Comparison of ENCODE assay signal across 36 cellular contexts in the genomic region with DNA sequence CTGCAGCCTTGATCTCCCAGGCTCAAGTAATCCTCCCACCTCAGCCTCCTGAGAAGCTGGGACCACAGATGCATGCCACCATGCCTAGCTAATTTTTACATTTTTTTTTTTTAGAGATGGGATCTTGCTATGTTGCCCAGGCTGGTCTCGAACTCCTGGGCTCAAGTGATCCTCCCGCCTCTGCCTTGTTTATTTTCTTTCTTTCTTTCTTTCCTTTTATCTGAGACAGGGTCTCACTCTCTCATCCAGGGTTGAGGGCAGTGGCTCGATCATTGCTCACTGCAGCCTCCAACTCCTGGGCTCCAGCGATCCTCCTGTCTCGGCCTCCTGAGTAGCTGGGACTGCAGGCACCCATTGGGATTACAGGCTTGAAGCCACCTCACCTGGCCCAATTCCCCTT. TPM values are rescaled to one million over a fixed set of nuclear protein-coding genes. Genes with fewer than 3 reads are reported as not detected.
"Had no signal": no experiment of that assay in that cellular context is flagged by ENCODE, and none has a peak within 500 bp of the region (broad histone marks: within the 10 kb centered on the region; RNA-seq: fewer than 3 reads in every experiment).

No MANE protein-coding gene starts in this region.

- H3K27me3 Mint-ChIP-seq: activated CD4-positive, alpha-beta memory T cell treated with anti-CD3 and anti-CD28 coated beads for 36 hours; activated CD4-positive, alpha-beta T cell treated with anti-CD3 and anti-CD28 coated beads for 36 hours; activated naive CD4-positive, alpha-beta T cell treated with anti-CD3 and anti-CD28 coated beads, Interleukin-2, amount 50 U/mL, for 24 hours; activated naive CD8-positive, alpha-beta T cell treated with anti-CD3 and anti-CD28 coated beads for 36 hours; activated naive CD8-positive, alpha-beta T cell treated with anti-CD3 and anti-CD28 coated beads, Interleukin-2, amount 50 U/mL, for 24 hours; T-helper 17 cell had no signal

- H3K4me1 Mint-ChIP-seq: endodermal cell had no signal

- H3K4me3 ChIP-seq: adrenal gland, body of pancreas, coronary artery, dorsolateral prefrontal cortex had no signal

- ATAC-seq: activated CD4-positive, alpha-beta T cell treated with anti-CD3 and anti-CD28 coated beads for 36 hours; activated CD8-positive, alpha-beta memory T cell treated with anti-CD3 and anti-CD28 coated beads, Interleukin-2, amount 10 ng/mL, durations not matched to agents 7 days and 5 days; activated CD8-positive, alpha-beta T cell treated with anti-CD3 and anti-CD28 coated beads, Interleukin-2, amount 10 ng/mL, durations not matched to agents 7 days and 5 days; activated naive CD8-positive, alpha-beta T cell treated with anti-CD3 and anti-CD28 coated beads, Interleukin-2, amount 50 U/mL, for 24 hours; body of pancreas; esophagus mucosa; T-helper 17 cell had no signal

- H3K27ac ChIP-seq: adrenal gland, body of pancreas, coronary artery, dorsolateral prefrontal cortex, WERI-Rb-1 had no signal

- H3K9me3 Mint-ChIP-seq: activated CD4-positive, alpha-beta memory T cell treated with anti-CD3 and anti-CD28 coated beads for 36 hours; activated CD4-positive, alpha-beta T cell treated with anti-CD3 and anti-CD28 coated beads, Interleukin-2, amount 10 ng/mL, durations not matched to agents 24 days and 14 days; activated naive CD4-positive, alpha-beta T cell treated with anti-CD3 and anti-CD28 coated beads for 36 hours; activated naive CD4-positive, alpha-beta T cell treated with anti-CD3 and anti-CD28 coated beads, Interleukin-2, amount 50 U/mL, for 24 hours; activated naive CD8-positive, alpha-beta T cell treated with anti-CD3 and anti-CD28 coated beads for 36 hours; activated naive CD8-positive, alpha-beta T cell treated with anti-CD3 and anti-CD28 coated beads, Interleukin-2, amount 50 U/mL, for 24 hours; activated T-helper 1 cell treated with anti-CD3 and anti-CD28 coated beads, Interleukin-12 subunit alpha, Interleukin-12 subunit beta, Interleukin-2, Interleukin-4 antibody, amounts not matched to agents 30 ng/mL and 10 ng/mL and 1 ng/mL, durations not matched to agents 14 hours and 24 hours and 36 hours; activated T-helper 2 cell treated with anti-CD3 and anti-CD28 coated beads, Interferon-gamma antibody, Interleukin-2, Interleukin-4, amounts not matched to agents 10 μg/mL and 5 μg/mL and 100 μg/mL, durations not matched to agents 14 hours and 24 hours and 36 hours; dendritic cell treated with granulocyte-macrophage colony-stimulating factor and Interleukin-4, amounts not matched to agents 40 ng/mL and 50 ng/mL, for 4 days; endodermal cell; T-helper 2 cell treated with Interferon-gamma antibody and Interleukin-4, amounts not matched to agents 5 μg/mL and 100 μg/mL, for 36 hours had no signal

- H3K9me3 ChIP-seq: adrenal gland, body of pancreas had no signal

- DNase-seq: activated CD4-positive, alpha-beta memory T cell treated with anti-CD3 and anti-CD28 coated beads for 36 hours; activated CD4-positive, alpha-beta T cell treated with anti-CD3 and anti-CD28 coated beads for 36 hours; activated CD4-positive, alpha-beta T cell treated with anti-CD3 and anti-CD28 coated beads, Interleukin-2, amount 10 ng/mL, durations not matched to agents 24 days and 14 days; activated CD4-positive, CD25-positive, alpha-beta regulatory T cell; activated CD4-positive, CD25-positive, alpha-beta regulatory T cell treated with anti-CD3 and anti-CD28 coated beads, Interleukin-2, amount 50 U/mL, for 72 hours; activated CD8-positive, alpha-beta memory T cell treated with anti-CD3 and anti-CD28 coated beads, Interleukin-2, amount 10 ng/mL, durations not matched to agents 7 days and 5 days; activated CD8-positive, alpha-beta memory T cell treated with anti-CD3 and anti-CD28 coated beads, Interleukin-2, amount 50 U/mL, for 4 hours; activated CD8-positive, alpha-beta T cell treated with anti-CD3 and anti-CD28 coated beads, Interleukin-2, amount 10 ng/mL, durations not matched to agents 7 days and 5 days; activated effector memory CD4-positive, alpha-beta T cell treated with anti-CD3 and anti-CD28 coated beads, Interleukin-2, amount 50 U/mL, for 16 hours; activated naive CD4-positive, alpha-beta T cell treated with anti-CD3 and anti-CD28 coated beads for 36 hours; activated naive CD8-positive, alpha-beta T cell treated with anti-CD3 and anti-CD28 coated beads for 36 hours; activated naive CD8-positive, alpha-beta T cell treated with anti-CD3 and anti-CD28 coated beads, Interleukin-2, amount 50 U/mL, for 24 hours; activated T-cell treated with anti-CD3 and anti-CD28 coated beads, Interleukin-2, amount 50 U/mL, for 1 hour; activated T-cell treated with anti-CD3 and anti-CD28 coated beads, Interleukin-2, amount 50 U/mL, for 48 hours; adrenal gland; amygdala; aorta; body of pancreas; central memory CD4-positive, alpha-beta T cell; dorsolateral prefrontal cortex; effector memory CD4-positive, alpha-beta T cell; endodermal cell; foreskin fibroblast; head of caudate nucleus; T-helper 1 cell; T-helper 17 cell; T1000; WERI-Rb-1 had no signal

- H3K27me3 ChIP-seq: adrenal gland, body of pancreas, dorsolateral prefrontal cortex had no signal

- H3K36me3 Mint-ChIP-seq: activated CD4-positive, alpha-beta memory T cell treated with anti-CD3 and anti-CD28 coated beads for 36 hours; activated CD8-positive, alpha-beta memory T cell treated with anti-CD3 and anti-CD28 coated beads, Interleukin-2, amount 10 ng/mL, durations not matched to agents 7 days and 5 days; activated naive CD4-positive, alpha-beta T cell treated with anti-CD3 and anti-CD28 coated beads, Interleukin-2, amount 50 U/mL, for 24 hours; activated naive CD8-positive, alpha-beta T cell treated with anti-CD3 and anti-CD28 coated beads for 36 hours had no signal

- H3K4me3 Mint-ChIP-seq: activated CD4-positive, alpha-beta memory T cell treated with anti-CD3 and anti-CD28 coated beads for 36 hours; activated CD4-positive, alpha-beta T cell treated with anti-CD3 and anti-CD28 coated beads for 36 hours; activated CD4-positive, alpha-beta T cell treated with anti-CD3 and anti-CD28 coated beads, Interleukin-2, amount 10 ng/mL, durations not matched to agents 24 days and 14 days; activated CD8-positive, alpha-beta memory T cell treated with anti-CD3 and anti-CD28 coated beads, Interleukin-2, amount 10 ng/mL, durations not matched to agents 7 days and 5 days; activated CD8-positive, alpha-beta T cell treated with anti-CD3 and anti-CD28 coated beads, Interleukin-2, amount 10 ng/mL, durations not matched to agents 7 days and 5 days; activated naive CD4-positive, alpha-beta T cell treated with anti-CD3 and anti-CD28 coated beads for 36 hours; activated naive CD4-positive, alpha-beta T cell treated with anti-CD3 and anti-CD28 coated beads, Interleukin-2, amount 50 U/mL, for 24 hours; activated naive CD8-positive, alpha-beta T cell treated with anti-CD3 and anti-CD28 coated beads for 36 hours; activated naive CD8-positive, alpha-beta T cell treated with anti-CD3 and anti-CD28 coated beads, Interleukin-2, amount 50 U/mL, for 24 hours; activated T-helper 1 cell treated with anti-CD3 and anti-CD28 coated beads, Interleukin-12 subunit alpha, Interleukin-12 subunit beta, Interleukin-2, Interleukin-4 antibody, amounts not matched to agents 30 ng/mL and 10 ng/mL and 1 ng/mL, durations not matched to agents 14 hours and 24 hours and 36 hours; dendritic cell treated with granulocyte-macrophage colony-stimulating factor and Interleukin-4, amounts not matched to agents 40 ng/mL and 50 ng/mL, for 4 days; endodermal cell; T-helper 17 cell; T-helper 2 cell treated with Interferon-gamma antibody and Interleukin-4, amounts not matched to agents 5 μg/mL and 100 μg/mL, for 36 hours had no signal

- H3K27ac Mint-ChIP-seq: activated CD4-positive, alpha-beta memory T cell treated with anti-CD3 and anti-CD28 coated beads for 36 hours; activated CD4-positive, alpha-beta T cell treated with anti-CD3 and anti-CD28 coated beads for 36 hours; activated CD4-positive, alpha-beta T cell treated with anti-CD3 and anti-CD28 coated beads, Interleukin-2, amount 10 ng/mL, durations not matched to agents 24 days and 14 days; activated CD8-positive, alpha-beta memory T cell treated with anti-CD3 and anti-CD28 coated beads, Interleukin-2, amount 10 ng/mL, durations not matched to agents 7 days and 5 days; activated CD8-positive, alpha-beta T cell treated with anti-CD3 and anti-CD28 coated beads, Interleukin-2, amount 10 ng/mL, durations not matched to agents 7 days and 5 days; activated naive CD4-positive, alpha-beta T cell treated with anti-CD3 and anti-CD28 coated beads for 36 hours; activated naive CD4-positive, alpha-beta T cell treated with anti-CD3 and anti-CD28 coated beads, Interleukin-2, amount 50 U/mL, for 24 hours; activated naive CD8-positive, alpha-beta T cell treated with anti-CD3 and anti-CD28 coated beads for 36 hours; activated naive CD8-positive, alpha-beta T cell treated with anti-CD3 and anti-CD28 coated beads, Interleukin-2, amount 50 U/mL, for 24 hours; activated T-helper 1 cell treated with anti-CD3 and anti-CD28 coated beads, Interleukin-12 subunit alpha, Interleukin-12 subunit beta, Interleukin-2, Interleukin-4 antibody, amounts not matched to agents 30 ng/mL and 10 ng/mL and 1 ng/mL, durations not matched to agents 14 hours and 24 hours and 36 hours; activated T-helper 2 cell treated with anti-CD3 and anti-CD28 coated beads, Interferon-gamma antibody, Interleukin-2, Interleukin-4, amounts not matched to agents 10 μg/mL and 5 μg/mL and 100 μg/mL, durations not matched to agents 14 hours and 24 hours and 36 hours; dendritic cell treated with granulocyte-macrophage colony-stimulating factor and Interleukin-4, amounts not matched to agents 40 ng/mL and 50 ng/mL, for 4 days; endodermal cell; T-helper 17 cell; T-helper 2 cell treated with Interferon-gamma antibody and Interleukin-4, amounts not matched to agents 5 μg/mL and 100 μg/mL, for 36 hours had no signal

- H3K36me3 ChIP-seq: adrenal gland, WERI-Rb-1 had no signal

RNA-seq across cellular contexts. Expression of gene GNG7, which starts 3.8 kb away (rescaled TPM):
- total RNA-seq: activated CD8-positive, alpha-beta memory T cell treated with anti-CD3 and anti-CD28 coated beads, Interleukin-2, amount 10 ng/mL, durations not matched to agents 7 days and 5 days had no signal

RNA-seq across cellular contexts. Expression of gene DIRAS1, which starts 14.9 kb away (rescaled TPM):
- total RNA-seq: activated CD8-positive, alpha-beta memory T cell treated with anti-CD3 and anti-CD28 coated beads, Interleukin-2, amount 10 ng/mL, durations not matched to agents 7 days and 5 days; activated CD8-positive, alpha-beta T cell treated with anti-CD3 and anti-CD28 coated beads, Interleukin-2, amount 10 ng/mL, durations not matched to agents 7 days and 5 days; activated T-helper 1 cell treated with anti-CD3 and anti-CD28 coated beads, Interleukin-12 subunit alpha, Interleukin-12 subunit beta, Interleukin-2, Interleukin-4 antibody, amounts not matched to agents 30 ng/mL and 10 ng/mL and 1 ng/mL, durations not matched to agents 14 hours and 24 hours and 36 hours; epithelial cell of proximal tubule had no signal
